16 cellular contexts compared by ENCODE assay signal in the genomic region with DNA sequence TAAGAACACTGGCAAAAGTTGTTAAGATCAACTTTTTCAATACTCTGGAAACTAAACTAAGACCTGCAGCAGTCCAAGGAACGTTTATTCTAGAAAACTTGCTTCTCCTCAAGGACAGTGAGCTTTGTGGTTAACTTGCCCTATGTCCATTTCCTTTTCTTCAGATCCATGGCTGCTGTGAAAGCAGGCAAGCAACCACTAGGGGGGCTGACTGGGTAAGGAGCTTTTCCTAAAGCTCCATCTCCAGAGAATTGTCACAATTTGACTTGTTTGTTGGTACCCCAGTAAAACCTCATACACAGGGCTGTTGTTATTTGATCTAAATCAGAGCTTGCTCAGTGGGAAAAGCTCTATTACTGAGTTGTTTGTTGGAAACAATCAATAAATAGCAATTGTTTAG. TPM values are rescaled to one million over a fixed set of nuclear protein-coding genes. Genes with fewer than 3 reads are reported as not detected.
A peak's percentile ranks its signal among the peaks of the same experiment; 100 is the strongest.
DNase-seq lines count a peak whose midpoint lies in the region; ATAC-seq and TF ChIP-seq lines count a peak whose summit lies in the region.
"Had no signal": no experiment of that assay in that cellular context is flagged by ENCODE, and none has a peak within 500 bp of the region (broad histone marks: within the 10 kb centered on the region; RNA-seq: fewer than 3 reads in every experiment).

No MANE protein-coding gene starts in this region.

- H3K36me3 ChIP-seq in iPS DF 6.9 (ENCODE audit: control insufficient read depth, insufficient read depth, low read length) = no peaks in the 10 kb centered on the region
- no peaks in the 10 kb centered on the region for H3K36me3 ChIP-seq in vagina
- H3K36me3 ChIP-seq: MG63 had no signal

- H3K27me3 ChIP-seq in iPS DF 6.9 (ENCODE audit: control insufficient read depth, insufficient read depth, low read length) (no peaks in the 10 kb centered on the region), vagina (no peaks in the 10 kb centered on the region)
- H3K27me3 ChIP-seq: MG63 had no signal

- POLR2A ChIA-PET in RWPE1 (lab: Yijun Ruan, JAX; ENCODE audit: low non-redundant PET) = no interaction called here

- TF ChIP-seq CTCF in HFFc6 (IDR thresholded peaks at IDR 0.05) = 0 out of 2 replicates have a peak, but pooled peaks have one; percentile 12
- TF ChIP-seq CTCF in RWPE1 (conservative IDR thresholded peaks at IDR 0.05; ENCODE audit: low read depth) = no peak
- no peak for TF ChIP-seq CTCF in vagina (IDR thresholded peaks at IDR 0.05)

- H3K36me3 Mint-ChIP-seq in HFFc6 (ENCODE audit: low read depth) = no peaks in the 10 kb centered on the region

- no peak for TF ChIP-seq POLR2A in vagina (IDR thresholded peaks at IDR 0.05)

- H3K4me1 Mint-ChIP-seq in HFFc6 (ENCODE audit: low read depth) = no peaks in the 10 kb centered on the region

- H3K9me3 ChIP-seq in iPS DF 6.9 (ENCODE audit: control insufficient read depth, insufficient read depth, low read length) (no peaks in the 10 kb centered on the region; the same call in 1 of the 2 replicates), vagina (no peaks in the 10 kb centered on the region)
- H3K9me3 ChIP-seq: MG63 had no signal

- intact Hi-C loops in vagina (cut with DNase I) = no loop called here
- intact Hi-C loops in sciatic nerve (cut with DNase I) = no loop called here

- no peak overlapping the region for H3K4me3 Mint-ChIP-seq in HFFc6

- no peak overlapping the region for H3K4me3 ChIP-seq in iPS DF 6.9 (ENCODE audit: low read length)
- H3K4me3 ChIP-seq in vagina = no peak overlapping the region
- H3K4me3 ChIP-seq: MG63 had no signal

- WGBS in iPS DF 6.9 (ENCODE audit: insufficient coverage, insufficient read length) = no CpG with 5 or more reads among the region's 1 CpG

- H3K27me3 Mint-ChIP-seq in HFFc6 (ENCODE audit: insufficient read depth) = no peaks in the 10 kb centered on the region

- no peak overlapping the region for H3K27ac Mint-ChIP-seq in HFFc6

- ATAC-seq in sciatic nerve = no peak

- H3K4me1 ChIP-seq in iPS DF 6.9 (ENCODE audit: control insufficient read depth, insufficient read depth, low read length) (no peaks in the 10 kb centered on the region), vagina (no peaks in the 10 kb centered on the region)

- CTCF ChIA-PET in RWPE1 (lab: Yijun Ruan, JAX) = no interaction called here

- no peak overlapping the region for H3K27ac ChIP-seq in iPS DF 6.9 (ENCODE audit: low read length)
- no peak overlapping the region for H3K27ac ChIP-seq in RWPE1
- no peak overlapping the region for H3K27ac ChIP-seq in vagina

- peaks cover 35% of the 10 kb centered on the region for H3K9me3 Mint-ChIP-seq in HFFc6

- peak; percentile 0 for DNase-seq in A172 (ENCODE audit: low spot score)
- no peak for DNase-seq in HFFc6
- DNase-seq in UCSD-AML1 (lab: John Stamatoyannopoulos, UW; ENCODE audit: unreplicated experiment) = peak; percentile 1
- DNase-seq in iPS DF 6.9 (ENCODE audit: low read depth, low spot score) = peak; percentile 16
- DNase-seq in RWPE1 (ENCODE audit: low spot score) = no peak
- DNase-seq in NCI-H2171 (lab: John Stamatoyannopoulos, UW) = no peak
- DNase-seq in vagina (ENCODE audit: extremely low spot score in 2 of 2) = no peak
- no peak for DNase-seq in sciatic nerve (ENCODE audit: low spot score)
- DNase-seq: activated naive CD4-positive, alpha-beta T cell treated with anti-CD3 and anti-CD28 coated beads, Interleukin-2, amount 50 U/mL, for 16 hours; AML-193; DMS79 treated with DMSO at 0.1 percent for 48 hours; MG63; NCI-H446; retina; stimulated activated CD4-positive, alpha-beta T cell treated with anti-CD3 and anti-CD28 coated beads, Interleukin-4, amount 100 ng/mL, for 24 hours; stimulated activated naive CD4-positive, alpha-beta T cell treated with Interleukin-2 at 50 U/mL for 16 hours had no signal

RNA-seq across cellular contexts. Expression of gene RPL10L, which starts 10.1 kb away (rescaled TPM):
- not detected in 2 replicates for total RNA-seq in A172 (2014; rRNA removed; shearing (Covaris generic))
- total RNA-seq in HFFc6 (2021; fragmentation: NEBNext Ultra II Directional; extraction: Animal tissue kit (Norgen Biotek cat#: 25700)) = not detected
- total RNA-seq in vagina = not detected
- not detected for total RNA-seq in sciatic nerve

Comparison
In these comparisons a context has a peak if more than half of its experiments do, and no peak if none do; other contexts are left out.
1. DNase-seq: peak in A172 (single experiment), UCSD-AML1 (single experiment) and iPS DF 6.9 (single experiment); none in HFFc6 (single experiment), RWPE1 (single experiment), NCI-H2171 (single experiment), vagina (0 of 2) and sciatic nerve (single experiment).